ENCODE assay signal across 9 cellular contexts in genomic region chr6:143677577-143677890, GRCh38. TPM values are rescaled to one million over a fixed set of nuclear protein-coding genes. Genes with fewer than 3 reads are reported as not detected.
DNase-seq lines count a peak whose midpoint lies in the region; ATAC-seq and TF ChIP-seq lines count a peak whose summit lies in the region.
"Had no signal": no experiment of that assay in that cellular context is flagged by ENCODE, and none has a peak within 500 bp of the region (broad histone marks: within the 10 kb centered on the region; RNA-seq: fewer than 3 reads in every experiment).

No MANE protein-coding gene starts in this region.

- WGBS in right lobe of liver (ENCODE audit: insufficient coverage, low coverage, low lambda C conversion rate, missing lambda C conversion rate) = 4% methylated on average over 9 of the region's 9 CpGs

- no peak overlapping the region for H3K27ac Mint-ChIP-seq in activated CD4-positive, alpha-beta T cell treated with anti-CD3 and anti-CD28 coated beads for 36 hours

- H3K9me3 ChIP-seq in right lobe of liver = no peaks in the 10 kb centered on the region
- H3K9me3 ChIP-seq in subcutaneous abdominal adipose tissue (ENCODE audit: control insufficient read depth in 5 of 5, low read length in 5 of 5) = no peaks in the 10 kb centered on the region

- TF ChIP-seq CTCF in astrocyte of the spinal cord (IDR thresholded peaks at IDR 0.05; ENCODE audit: low read depth, low read length) (no peak), right lobe of liver (IDR thresholded peaks at IDR 0.05) (no peak)

- peaks cover 2% of the 10 kb centered on the region for H3K27me3 Mint-ChIP-seq in activated CD4-positive, alpha-beta T cell treated with anti-CD3 and anti-CD28 coated beads for 36 hours

- POLR2A ChIA-PET in activated CD4-positive, alpha-beta T cell treated with anti-CD3 and anti-CD28 coated beads for 36 hours (lab: Charles Lee) = no interaction called here

- in situ Hi-C loops in astrocyte of the spinal cord (cut with HindIII; ENCODE audit: low sequenced_read_pairs) = no loop called here

- no peak for DNase-seq in activated CD4-positive, alpha-beta T cell treated with anti-CD3 and anti-CD28 coated beads for 36 hours
- no peak for DNase-seq in activated CD4-positive, alpha-beta T cell treated with anti-CD3 and anti-CD28 coated beads, Interleukin-2, amount 50 U/mL, for 4 hours
- DNase-seq in astrocyte of the spinal cord (ENCODE audit: low read depth, low spot score) (peak; percentile 29), right lobe of liver (no peak), head of caudate nucleus (no peak), NCI-H226 (no peak)

- CTCF ChIA-PET in activated CD4-positive, alpha-beta T cell treated with anti-CD3 and anti-CD28 coated beads for 36 hours (lab: Charles Lee) = no interaction called here

- H3K36me3 ChIP-seq in right lobe of liver (no peaks in the 10 kb centered on the region), subcutaneous abdominal adipose tissue (ENCODE audit: control insufficient read depth in 5 of 5, insufficient read depth in 5 of 5, low read length in 5 of 5) (no peaks in the 10 kb centered on the region)

- H3K4me1 Mint-ChIP-seq in activated CD4-positive, alpha-beta T cell treated with anti-CD3 and anti-CD28 coated beads for 36 hours = peaks cover 22% of the 10 kb centered on the region

- peaks cover 0 to 37% (median 0%) of the 10 kb centered on the region in 4 donors for H3K4me1 ChIP-seq in right lobe of liver
- H3K4me1 ChIP-seq in subcutaneous abdominal adipose tissue (ENCODE audit: control insufficient read depth in 5 of 5, insufficient read depth in 5 of 5, low read length in 5 of 5) = peaks cover 0 to 53% (median 35%) of the 10 kb centered on the region in 5 donors

- H3K9ac ChIP-seq in subcutaneous abdominal adipose tissue (ENCODE audit: low read length in 5 of 5) = peak overlapping the region; percentile 39 to 82 (median 57)

- no peaks in the 10 kb centered on the region for H3K27me3 ChIP-seq in right lobe of liver
- no peaks in the 10 kb centered on the region for H3K27me3 ChIP-seq in subcutaneous abdominal adipose tissue (ENCODE audit: control insufficient read depth in 5 of 5, insufficient read depth in 4 of 5, low read length in 5 of 5)

- TF ChIP-seq POLR2A in right lobe of liver (IDR thresholded peaks at IDR 0.05) = no peak

- H3K9me3 Mint-ChIP-seq in activated CD4-positive, alpha-beta T cell treated with anti-CD3 and anti-CD28 coated beads for 36 hours (ENCODE audit: low read depth) = peaks cover 7% of the 10 kb centered on the region

- peak overlapping the region; percentile 84 to 95 (median 89) for H3K27ac ChIP-seq in right lobe of liver
- peak overlapping the region; percentile 97 for H3K27ac ChIP-seq in subcutaneous abdominal adipose tissue (ENCODE audit: low read depth, low read length)
- H3K27ac ChIP-seq: 22Rv1 had no signal

- H3K4me3 ChIP-seq in astrocyte of the spinal cord (ENCODE audit: low read depth, low read length) (peak overlapping the region; percentile 77), right lobe of liver (peak overlapping the region; percentile 78 to 82 (median 80)), subcutaneous abdominal adipose tissue (ENCODE audit: low read depth in 1 of 5, low read length in 5 of 5) (peak overlapping the region; percentile 50 to 86 (median 83))

- no peak for ATAC-seq in activated CD4-positive, alpha-beta T cell treated with anti-CD3 and anti-CD28 coated beads for 36 hours
- no peak for ATAC-seq in right lobe of liver
- no peak for ATAC-seq in GM21447 (IDR thresholded peaks at IDR 0.05; ENCODE audit: unreplicated experiment)

- intact Hi-C loops in activated CD4-positive, alpha-beta T cell treated with anti-CD3 and anti-CD28 coated beads for 36 hours (cut with DNase I, micrococcal nuclease) = loop anchor here (2.0 to 5.0 kb wide), 2 partner anchors 165 kb away; partner anchors contain the start of gene LTV1 (in 2 of the 2)
- intact Hi-C loops in right lobe of liver (cut with DNase I) = loop anchor here in 1 of 2 donors (10.0 kb wide), 1 partner anchor 73 kb away; no protein-coding TSS in a partner anchor
- intact Hi-C loops in head of caudate nucleus (cut with DNase I) = no loop called here

- peaks cover 8% of the 10 kb centered on the region for H3K36me3 Mint-ChIP-seq in activated CD4-positive, alpha-beta T cell treated with anti-CD3 and anti-CD28 coated beads for 36 hours (ENCODE audit: low read depth)

- H3K4me3 Mint-ChIP-seq in activated CD4-positive, alpha-beta T cell treated with anti-CD3 and anti-CD28 coated beads for 36 hours = peak overlapping the region; percentile 77

RNA-seq across cellular contexts. Expression of gene PHACTR2, which starts 0.2 kb away (rescaled TPM):
- total RNA-seq in activated CD4-positive, alpha-beta T cell treated with anti-CD3 and anti-CD28 coated beads for 36 hours = 10 to 100 TPM; 21.2 to 27.0 TPM
- total RNA-seq in right lobe of liver = 10 to 100 TPM; 14.0 to 62.7 (median 20.9) TPM
